14 cellular contexts compared by ENCODE assay signal in the genomic region with DNA sequence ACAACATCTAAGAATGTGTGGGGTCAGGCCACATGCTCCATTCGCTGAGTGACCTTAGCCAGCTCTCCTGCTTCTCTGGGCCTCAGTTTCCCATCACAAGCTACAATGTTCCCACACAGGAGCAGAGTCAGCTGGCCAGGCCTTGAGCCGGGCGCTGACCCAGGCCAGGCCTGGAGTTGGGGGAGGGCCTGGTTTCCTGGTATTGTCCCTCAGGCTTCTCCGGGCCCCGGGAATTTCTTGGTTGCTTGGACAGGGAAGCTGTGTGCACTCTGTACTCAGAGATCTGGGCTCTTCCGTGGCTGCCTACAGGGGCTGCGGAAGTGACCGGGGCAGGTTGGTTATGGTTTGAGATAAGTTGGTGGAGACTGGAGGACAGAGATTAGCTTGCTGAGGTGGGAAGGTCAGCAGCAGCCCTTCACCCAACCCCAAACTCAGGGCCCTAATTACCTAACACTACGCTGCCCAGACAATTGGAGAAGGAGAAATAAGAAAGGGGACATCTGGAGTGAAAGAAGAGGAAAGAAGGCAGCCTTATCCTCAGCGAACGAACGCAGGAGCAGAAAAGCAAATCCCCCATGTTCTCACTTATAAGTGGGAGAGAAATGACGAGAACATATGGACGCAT. TPM values are rescaled to one million over a fixed set of nuclear protein-coding genes. Genes with fewer than 3 reads are reported as not detected.
DNase-seq lines count a peak whose midpoint lies in the region; ATAC-seq and TF ChIP-seq lines count a peak whose summit lies in the region.
"Had no signal": no experiment of that assay in that cellular context is flagged by ENCODE, and none has a peak within 500 bp of the region (broad histone marks: within the 10 kb centered on the region; RNA-seq: fewer than 3 reads in every experiment).

No MANE protein-coding gene starts in this region.

- no peaks in the 10 kb centered on the region for H3K9me3 ChIP-seq in PC-3 (ENCODE audit: low read length)
- H3K9me3 ChIP-seq in endodermal cell (ENCODE audit: control insufficient read depth, low read length): no peaks in the 10 kb centered on the region
- H3K9me3 ChIP-seq in right lobe of liver: no peaks in the 10 kb centered on the region
- H3K9me3 ChIP-seq in stomach: no peaks in the 10 kb centered on the region
- H3K9me3 ChIP-seq in naive thymus-derived CD4-positive, alpha-beta T cell (ENCODE audit: control insufficient read depth in 2 of 3, low read length in 3 of 3): no peaks in the 10 kb centered on the region

- H3K4me2 ChIP-seq in PC-3 (ENCODE audit: low read length): peak overlapping the region; percentile 9; the same call in 1 of the 2 replicates

- no TSS peak for BruUV-seq in PC-3 (replicated peaks; lab: Mats Ljungman, UMichigan)

- POLR2A ChIA-PET in PC-3 (lab: Charles Lee; ENCODE audit: unreplicated experiment): no interaction called here
- POLR2A ChIA-PET in naive thymus-derived CD4-positive, alpha-beta T cell (lab: Charles Lee): no interaction called here

- no peaks in the 10 kb centered on the region for H3K9me2 ChIP-seq in PC-3 (replicated peaks; ENCODE audit: low read length)

- H3K27ac Mint-ChIP-seq in endodermal cell: peak overlapping the region; percentile 50
- H3K27ac Mint-ChIP-seq in naive thymus-derived CD4-positive, alpha-beta T cell: no peak overlapping the region

- no peak for TF ChIP-seq EP300 in stomach (IDR thresholded peaks at IDR 0.05)

- no peak for TF ChIP-seq POLR2A in right lobe of liver (IDR thresholded peaks at IDR 0.05)
- TF ChIP-seq POLR2A in stomach (IDR thresholded peaks at IDR 0.05): no peak

- ATAC-seq in PC-3: no peak
- ATAC-seq in right lobe of liver: peak; percentile 9 to 73 (median 47)
- ATAC-seq in naive thymus-derived CD4-positive, alpha-beta T cell: no peak
- ATAC-seq: activated CD4-positive, CD25-positive, alpha-beta regulatory T cell treated with anti-CD3 and anti-CD28 coated beads, Interleukin-2, amount 50 U/mL, for 24 hours had no signal

- no peak overlapping the region for H3K9ac ChIP-seq in PC-3 (ENCODE audit: low read length)
- no peak overlapping the region for H3K9ac ChIP-seq in endodermal cell (ENCODE audit: extremely low read depth, low read length, poor library complexity, severe bottlenecking)

- DNase-seq in PC-3 (no peak), endodermal cell (no peak), right lobe of liver (peak in 1 of 3 donors; percentile 66), stomach (no peak), glomerular visceral epithelial cell (ENCODE audit: extremely low spot score) (no peak), NCI-H748 (lab: John Stamatoyannopoulos, UW; ENCODE audit: unreplicated experiment) (no peak), dedifferentiated amniotic fluid mesenchymal stem cell (ENCODE audit: extremely low spot score) (no peak)
- no peak for DNase-seq in naive thymus-derived CD4-positive, alpha-beta T cell
- DNase-seq: amniotic stem cell, NCI-H1436, NCI-H774 had no signal

- H3K9me3 Mint-ChIP-seq in endodermal cell: no peaks in the 10 kb centered on the region
- H3K9me3 Mint-ChIP-seq in naive thymus-derived CD4-positive, alpha-beta T cell: no peaks in the 10 kb centered on the region

- no peaks in the 10 kb centered on the region for H3K4me1 Mint-ChIP-seq in endodermal cell
- H3K4me1 Mint-ChIP-seq in naive thymus-derived CD4-positive, alpha-beta T cell: no peaks in the 10 kb centered on the region

- CTCF ChIA-PET in PC-3 (lab: Charles Lee): no interaction called here
- CTCF ChIA-PET in naive thymus-derived CD4-positive, alpha-beta T cell (lab: Charles Lee): no interaction called here

- H2AFZ ChIP-seq in PC-3 (ENCODE audit: low read length): no peak overlapping the region

- 82 to 95% methylated on average over 3 to 14 of the region's 14 CpGs for WGBS in endodermal cell (ENCODE audit: insufficient coverage in 1 of 2, insufficient read length in 1 of 2), 2 experiments
- 51% methylated on average over 9 of the region's 14 CpGs for WGBS in right lobe of liver (ENCODE audit: insufficient coverage, low coverage, low lambda C conversion rate, missing lambda C conversion rate)
- WGBS in stomach, 5 donors: 57 to 63% (median 59%) methylated on average over 9 to 14 of the region's 14 CpGs

- H3K4me1 ChIP-seq in PC-3 (ENCODE audit: insufficient read depth, low read length) (peaks cover 39% of the 10 kb centered on the region), endodermal cell (ENCODE audit: control insufficient read depth, insufficient read depth, low read length) (no peaks in the 10 kb centered on the region), right lobe of liver (peaks cover 0 to 50% (median 13%) of the 10 kb centered on the region in 4 donors), stomach (peaks cover 25 to 78% (median 49%) of the 10 kb centered on the region in 4 donors)
- no peaks in the 10 kb centered on the region for H3K4me1 ChIP-seq in naive thymus-derived CD4-positive, alpha-beta T cell (ENCODE audit: control insufficient read depth in 2 of 2, insufficient read depth in 2 of 2, low read length in 2 of 2)

- TF ChIP-seq CTCF in PC-3 (conservative IDR thresholded peaks at IDR 0.05; ENCODE audit: low read depth, low read length) (no peak), endodermal cell (conservative IDR thresholded peaks at IDR 0.05) (no peak), right lobe of liver (IDR thresholded peaks at IDR 0.05) (no peak), stomach (IDR thresholded peaks at IDR 0.05) (no peak)

- intact Hi-C loops in PC-3 (cut with micrococcal nuclease): loop anchor here (5.0 kb wide), 1 partner anchor 42 kb away; no protein-coding TSS in a partner anchor
- intact Hi-C loops in right lobe of liver (cut with DNase I): no loop called here
- intact Hi-C loops in stomach (cut with DNase I; ENCODE audit: low total_unique reads): no loop called here
- intact Hi-C loops in naive thymus-derived CD4-positive, alpha-beta T cell (cut with micrococcal nuclease): no loop called here

- H3K27me3 Mint-ChIP-seq in endodermal cell (ENCODE audit: insufficient read depth): no peaks in the 10 kb centered on the region
- peaks cover 7 to 15% (median 10%) of the 10 kb centered on the region in 5 donors for H3K27me3 Mint-ChIP-seq in naive thymus-derived CD4-positive, alpha-beta T cell

- H3F3A ChIP-seq in PC-3 (ENCODE audit: low read length, unreplicated experiment): peaks cover 6% of the 10 kb centered on the region

- peaks cover 70% of the 10 kb centered on the region for H3K36me3 ChIP-seq in PC-3 (ENCODE audit: low read depth, low read length)
- no peaks in the 10 kb centered on the region for H3K36me3 ChIP-seq in endodermal cell (ENCODE audit: control insufficient read depth, insufficient read depth, low read length)
- H3K36me3 ChIP-seq in right lobe of liver: peaks cover 4 to 50% (median 18%) of the 10 kb centered on the region in 4 donors
- peaks cover 0 to 41% (median 29%) of the 10 kb centered on the region in 4 donors for H3K36me3 ChIP-seq in stomach
- H3K36me3 ChIP-seq in naive thymus-derived CD4-positive, alpha-beta T cell (ENCODE audit: control insufficient read depth in 2 of 3, insufficient read depth in 3 of 3, low read length in 3 of 3): no peaks in the 10 kb centered on the region

- no peaks in the 10 kb centered on the region for H3K36me3 Mint-ChIP-seq in endodermal cell (ENCODE audit: low read depth)
- H3K36me3 Mint-ChIP-seq in naive thymus-derived CD4-positive, alpha-beta T cell: no peaks in the 10 kb centered on the region

- H3K27me3 ChIP-seq in PC-3 (ENCODE audit: low read length) (no peaks in the 10 kb centered on the region), endodermal cell (ENCODE audit: control insufficient read depth, insufficient read depth, low read length, poor library complexity, severe bottlenecking) (no peaks in the 10 kb centered on the region), right lobe of liver (no peaks in the 10 kb centered on the region), stomach (no peaks in the 10 kb centered on the region)
- H3K27me3 ChIP-seq in naive thymus-derived CD4-positive, alpha-beta T cell (ENCODE audit: control insufficient read depth in 2 of 2, insufficient read depth in 2 of 2, low read length in 2 of 2): no peaks in the 10 kb centered on the region

- no peak overlapping the region for H3K4me3 Mint-ChIP-seq in endodermal cell
- no peak overlapping the region for H3K4me3 Mint-ChIP-seq in naive thymus-derived CD4-positive, alpha-beta T cell

- no peaks in the 10 kb centered on the region for H4K20me1 ChIP-seq in PC-3 (ENCODE audit: low read length)

- peaks cover 40% of the 10 kb centered on the region for H3K79me2 ChIP-seq in PC-3 (ENCODE audit: low read length)

- no peak overlapping the region for H3K4me3 ChIP-seq in PC-3 (ENCODE audit: low read length)
- no peak overlapping the region for H3K4me3 ChIP-seq in endodermal cell (ENCODE audit: low read length)
- H3K4me3 ChIP-seq in right lobe of liver: no peak overlapping the region
- peak overlapping the region in 1 of 4 donors; percentile 12 for H3K4me3 ChIP-seq in stomach
- H3K4me3 ChIP-seq in naive thymus-derived CD4-positive, alpha-beta T cell (ENCODE audit: low read length): no peak overlapping the region
- H3K4me3 ChIP-seq: SK-N-MC had no signal

- H3K27ac ChIP-seq in PC-3 (ENCODE audit: low read length) (no peak overlapping the region), endodermal cell (ENCODE audit: low read depth, low read length) (no peak overlapping the region), right lobe of liver (peak overlapping the region; percentile 47 to 56 (median 48)), stomach (peak overlapping the region in 4 of 5 donors; percentile 67 to 85 (median 80))
- no peak overlapping the region for H3K27ac ChIP-seq in naive thymus-derived CD4-positive, alpha-beta T cell (ENCODE audit: low read depth, low read length)
- H3K27ac ChIP-seq: SK-N-MC had no signal

RNA-seq across cellular contexts. Expression of a gene that starts 6.3 kb away (rescaled TPM):
- total RNA-seq in PC-3 (2014; rRNA removed) (583 and 773 TPM in 2 replicates), endodermal cell (under 1 TPM; 0.27 to 0.37 TPM), right lobe of liver (100 to 1,000 TPM; 135 to 940 (median 474) TPM), stomach (100 to 1,000 TPM in 1 of 5 donors, 10 to 100 TPM in 4; 27.8 to 195 (median 44.3) TPM)
- 3.4 TPM for polyA plus RNA-seq in endodermal cell (2013, experiment 1 of 2)
- polyA plus RNA-seq in endodermal cell (2013, experiment 2 of 2): 2.1 TPM
- 10 to 100 TPM; 16.2 to 28.0 (median 25.1) TPM for polyA plus RNA-seq in stomach
- total RNA-seq in naive thymus-derived CD4-positive, alpha-beta T cell: under 1 TPM; 0.11 to 0.94 (median 0.19) TPM
- not detected for polyA plus RNA-seq in naive thymus-derived CD4-positive, alpha-beta T cell
- polyA plus RNA-seq: neural cell had no signal

Comparison
In these comparisons a context has a peak if more than half of its experiments do, and no peak if none do; other contexts are left out.
1. ATAC-seq: peak in right lobe of liver (4 of 4); none in PC-3 (single experiment) and naive thymus-derived CD4-positive, alpha-beta T cell (single experiment).
2. H3K27ac ChIP-seq: peak in right lobe of liver (3 of 3) and stomach (4 of 5); none in PC-3 (single experiment), endodermal cell (single experiment) and naive thymus-derived CD4-positive, alpha-beta T cell (single experiment).
3. RNA of a gene that starts 6.3 kb away (total RNA-seq): 135 to 940 TPM in right lobe of liver, 583 to 773 TPM in PC-3 and 27.8 to 195 TPM in stomach; 0.27 to 0.37 TPM in endodermal cell and 0.11 to 0.94 TPM in naive thymus-derived CD4-positive, alpha-beta T cell; every median in the first group is over 10 times any median in the second.